In genomic region chr15:82538961-82539689, GRCh38 we compare ENCODE assay signal across 8 cellular contexts. TPM values are rescaled to one million over a fixed set of nuclear protein-coding genes. Genes with fewer than 3 reads are reported as not detected.
A peak's percentile ranks its signal among the peaks of the same experiment; 100 is the strongest.
DNase-seq lines count a peak whose midpoint lies in the region; ATAC-seq and TF ChIP-seq lines count a peak whose summit lies in the region.

No MANE protein-coding gene starts in this region.

- H3K4me1 ChIP-seq in Peyer's patch (peaks cover 0 to 24% (median 5%) of the 10 kb centered on the region in 4 donors), osteoblast (ENCODE audit: insufficient read depth, low read length) (peaks cover 27% of the 10 kb centered on the region)

- peaks cover 45% of the 10 kb centered on the region for H4K20me1 ChIP-seq in osteoblast (ENCODE audit: insufficient read depth, low read length)

- H3K27me3 ChIP-seq in Peyer's patch (no peaks in the 10 kb centered on the region), osteoblast (ENCODE audit: insufficient read depth, low read length) (no peaks in the 10 kb centered on the region)

- no peak overlapping the region for H2AFZ ChIP-seq in osteoblast (ENCODE audit: low read length)

- no peak for TF ChIP-seq POLR2A in Peyer's patch (IDR thresholded peaks at IDR 0.05)

- TF ChIP-seq CTCF in Peyer's patch (IDR thresholded peaks at IDR 0.05): no peak
- TF ChIP-seq CTCF in osteoblast (IDR thresholded peaks at IDR 0.05; ENCODE audit: extremely low read depth, low read depth, low read length): no peak

- DNase-seq in COLO829 (ENCODE audit: low spot score) (peak; percentile 11), Peyer's patch (no peak), epithelial cell of prostate (ENCODE audit: low read depth, low spot score) (no peak), osteoblast (ENCODE audit: insufficient read length, low spot score, missing footprints) (peak; percentile 72), NK-92 (lab: John Stamatoyannopoulos, UW; ENCODE audit: unreplicated experiment) (no peak), NCI-H510A (lab: John Stamatoyannopoulos, UW) (no peak), posterior vena cava (ENCODE audit: low spot score) (no peak)

- H3K9me3 ChIP-seq in Peyer's patch (no peaks in the 10 kb centered on the region), osteoblast (ENCODE audit: low read depth, low read length) (no peaks in the 10 kb centered on the region)

- intact Hi-C loops in posterior vena cava (cut with DNase I): loop anchor here (10.0 kb wide), 1 partner anchor 466 kb away; no protein-coding TSS in a partner anchor

- peak overlapping the region; percentile 84 for H3K4me2 ChIP-seq in osteoblast (ENCODE audit: insufficient read depth, low read length)

- ATAC-seq in GM18520 (IDR thresholded peaks at IDR 0.05; ENCODE audit: unreplicated experiment): no peak

- H3K4me3 ChIP-seq in Peyer's patch (peak overlapping the region; percentile 68 to 83 (median 77)), osteoblast (ENCODE audit: insufficient read depth, low read length) (peak overlapping the region; percentile 91)

- H3K27ac ChIP-seq in Peyer's patch (peak overlapping the region in 3 of 4 donors; percentile 79 to 89 (median 84)), epithelial cell of prostate (peak overlapping the region; percentile 89), osteoblast (ENCODE audit: low read depth, low read length) (peak overlapping the region; percentile 86)

- H3K79me2 ChIP-seq in osteoblast (ENCODE audit: insufficient read depth, low read length): peaks cover 42% of the 10 kb centered on the region

- H3K36me3 ChIP-seq in Peyer's patch: peaks cover 0 to 43% (median 0%) of the 10 kb centered on the region in 3 donors
- H3K36me3 ChIP-seq in osteoblast (ENCODE audit: insufficient read depth, low read length): peaks cover 35% of the 10 kb centered on the region

RNA-seq across cellular contexts. Expression of gene RPS17, which starts 1.1 kb away (rescaled TPM):
- 1,000 to 10,000 TPM in 1 of 4 donors, 100 to 1,000 TPM in 3; 237 to 1,533 (median 677) TPM for total RNA-seq in Peyer's patch
- 1,188 and 1,195 TPM in 2 replicates for total RNA-seq in osteoblast
- total RNA-seq in posterior vena cava: 1,000 to 10,000 TPM; 1,284 to 1,450 TPM

Comparison
In these comparisons a context has a peak if more than half of its experiments do, and no peak if none do; other contexts are left out.
1. DNase-seq: peak in COLO829 (single experiment) and osteoblast (single experiment); none in Peyer's patch (0 of 3), epithelial cell of prostate (single experiment), NK-92 (single experiment), NCI-H510A (single experiment) and posterior vena cava (single experiment).
2. Peak in every context shown above with its lines, with median percentiles within 50 percentile points of each other: H3K27ac ChIP-seq.